ENCODE assay signal across 20 cellular contexts in the genomic region with DNA sequence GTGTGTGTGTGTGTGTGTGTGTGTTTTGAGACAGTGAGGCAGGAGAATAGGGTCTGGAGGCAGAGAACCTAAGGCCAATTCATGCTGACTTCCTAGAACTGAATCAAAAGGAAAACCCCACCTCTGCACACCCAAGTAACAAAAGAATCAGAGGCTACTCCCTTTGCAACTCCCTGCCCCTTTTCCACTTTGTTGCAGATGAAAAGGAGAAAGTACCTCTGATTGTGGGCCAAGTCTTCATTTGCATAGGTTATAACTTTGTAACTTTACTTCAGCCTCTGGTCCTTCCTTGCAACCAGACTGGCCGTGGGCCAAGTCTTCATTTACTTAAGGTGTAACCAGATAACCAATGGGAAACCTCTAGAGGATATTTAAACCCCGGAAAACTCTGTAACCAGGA.
DNase-seq lines count a peak whose midpoint lies in the region; ATAC-seq and TF ChIP-seq lines count a peak whose summit lies in the region.
"Had no signal": no experiment of that assay in that cellular context is flagged by ENCODE, and none has a peak within 500 bp of the region (broad histone marks: within the 10 kb centered on the region; RNA-seq: fewer than 3 reads in every experiment).

No MANE protein-coding gene starts in this region.

- H3K27ac ChIP-seq in colonic mucosa, result no peak overlapping the region
- H3K27ac ChIP-seq: esophagus muscularis mucosa, HL-60, SK-N-MC had no signal

- intact Hi-C loops in left ventricle myocardium superior (cut with micrococcal nuclease), result no loop called here
- intact Hi-C loops in cardiac septum (cut with DNase I), result no loop called here
- intact Hi-C loops in colonic mucosa (cut with DNase I), result no loop called here

- H3K36me3 Mint-ChIP-seq in neural crest cell (ENCODE audit: low read depth), result peaks cover 11% of the 10 kb centered on the region

- peaks cover 12% of the 10 kb centered on the region for H3K9me3 Mint-ChIP-seq in neural crest cell

- H3K9ac ChIP-seq in colonic mucosa (ENCODE audit: low read depth in 2 of 2, low read length in 2 of 2), result no peak overlapping the region

- peak overlapping the region; percentile 78 for H3K27ac Mint-ChIP-seq in neural crest cell (ENCODE audit: unreplicated experiment)
- H3K27ac Mint-ChIP-seq: activated T-cell treated with anti-CD3 and anti-CD28 coated beads, Interleukin-2, amount 50 U/mL, for 24 hours; T-helper 17 cell had no signal

- H3K4me3 ChIP-seq in colonic mucosa, result no peak overlapping the region
- H3K4me3 ChIP-seq: esophagus muscularis mucosa, HAP-1, SK-N-MC had no signal

- peak; percentile 36 for DNase-seq in left ventricle myocardium superior
- DNase-seq in cardiac septum (ENCODE audit: low spot score), result no peak
- DNase-seq in colonic mucosa, result peak; percentile 92
- DNase-seq in neural crest cell (ENCODE audit: low read depth, low spot score), result no peak
- no peak for DNase-seq in NCI-H748 treated with DMSO at 0.1 percent for 48 hours (lab: John Stamatoyannopoulos, UW)
- DNase-seq: activated CD4-positive, alpha-beta T cell treated with anti-CD3 and anti-CD28 coated beads for 4 hours; activated gamma-delta T cell treated with Interleukin-2 at 50 U/mL for 16 hours; activated T-cell treated with anti-CD3 and anti-CD28 coated beads, Interleukin-2, amount 50 U/mL, for 24 hours; C1 segment of cervical spinal cord; effector CD8-positive, alpha-beta T cell; NCI-H1930; NCI-H510A; stimulated activated CD8-positive, alpha-beta memory T cell treated with anti-CD3 and anti-CD28 coated beads, Interleukin-4, amount 100 ng/mL, for 48 hours; T-helper 17 cell had no signal

- TF ChIP-seq CTCF in colonic mucosa (IDR thresholded peaks at IDR 0.05) (no peak), neural crest cell (conservative IDR thresholded peaks at IDR 0.05) (no peak)

- H3K36me3 ChIP-seq in colonic mucosa, result no peaks in the 10 kb centered on the region
- H3K36me3 ChIP-seq: esophagus muscularis mucosa, HAP-1 had no signal

- H3K27me3 ChIP-seq in colonic mucosa, result no peaks in the 10 kb centered on the region
- H3K27me3 ChIP-seq: esophagus muscularis mucosa had no signal

- peaks cover 24% of the 10 kb centered on the region for H3K4me1 Mint-ChIP-seq in neural crest cell
- H3K4me1 Mint-ChIP-seq: T-helper 17 cell had no signal

- peaks cover 4% of the 10 kb centered on the region for H3K4me1 ChIP-seq in colonic mucosa
- H3K4me1 ChIP-seq: esophagus muscularis mucosa, HAP-1 had no signal

- peaks cover 4% of the 10 kb centered on the region for H3K9me3 ChIP-seq in colonic mucosa

- H3K4me3 Mint-ChIP-seq in neural crest cell, result no peak overlapping the region
- H3K4me3 Mint-ChIP-seq: activated T-cell treated with anti-CD3 and anti-CD28 coated beads, Interleukin-2, amount 50 U/mL, for 24 hours; T-helper 17 cell had no signal

- ATAC-seq in left ventricle myocardium superior, result no peak
- no peak for ATAC-seq in GM21447 (IDR thresholded peaks at IDR 0.05; ENCODE audit: unreplicated experiment)
- ATAC-seq in HG03460 (IDR thresholded peaks at IDR 0.05; ENCODE audit: unreplicated experiment), result no peak
- ATAC-seq: T-helper 17 cell had no signal

- H3K27me3 Mint-ChIP-seq in neural crest cell (ENCODE audit: low read depth), result no peaks in the 10 kb centered on the region

Comparison
In these comparisons a context has a peak if more than half of its experiments do, and no peak if none do; other contexts are left out.
1. DNase-seq: peak in left ventricle myocardium superior (single experiment) and colonic mucosa (single experiment); none in cardiac septum (single experiment), neural crest cell (single experiment) and NCI-H748 treated with DMSO at 0.1 percent for 48 hours (single experiment).